Comparison of ENCODE assay signal across 19 cellular contexts in the genomic region with DNA sequence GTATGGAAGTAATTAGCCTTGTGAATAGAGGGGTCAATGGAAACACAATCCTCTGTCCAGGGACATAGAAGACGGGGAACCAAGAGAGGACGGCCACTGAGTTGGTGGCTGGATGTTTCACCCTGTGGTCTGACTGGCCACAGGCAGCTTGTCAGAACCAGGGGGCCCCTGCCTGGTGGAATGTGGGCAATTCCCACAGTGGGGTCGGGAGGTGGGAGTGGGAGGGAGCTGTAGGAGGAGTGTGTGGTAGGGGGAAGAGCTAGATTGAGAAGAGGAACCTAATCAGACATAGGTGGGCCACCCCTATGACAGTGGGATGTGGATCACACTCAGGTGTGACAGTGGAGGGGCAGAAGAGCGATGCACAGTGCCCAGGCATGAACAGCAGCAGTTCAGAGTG. TPM values are rescaled to one million over a fixed set of nuclear protein-coding genes. Genes with fewer than 3 reads are reported as not detected.
DNase-seq lines count a peak whose midpoint lies in the region; ATAC-seq and TF ChIP-seq lines count a peak whose summit lies in the region.
"Had no signal": no experiment of that assay in that cellular context is flagged by ENCODE, and none has a peak within 500 bp of the region (broad histone marks: within the 10 kb centered on the region; RNA-seq: fewer than 3 reads in every experiment).

No MANE protein-coding gene starts in this region.

- H3K4ac ChIP-seq in IMR-90 (ENCODE audit: low read depth, low read length): no peak overlapping the region

- intact Hi-C loops in IMR-90 (cut with micrococcal nuclease) (no loop called here), right cardiac atrium (cut with DNase I) (no loop called here)

- no peaks in the 10 kb centered on the region for H3K9me3 Mint-ChIP-seq in neural crest cell
- no peaks in the 10 kb centered on the region for H3K9me3 Mint-ChIP-seq in activated naive CD8-positive, alpha-beta T cell treated with anti-CD3 and anti-CD28 coated beads, Interleukin-2, amount 50 U/mL, for 24 hours
- H3K9me3 Mint-ChIP-seq: activated T-cell treated with anti-CD3 and anti-CD28 coated beads, Interleukin-2, amount 50 U/mL, for 72 hours had no signal

- no peak for TF ChIP-seq RAD21 in IMR-90 (IDR thresholded peaks at IDR 0.05; ENCODE audit: low read length)

- H3K4me1 ChIP-seq in IMR-90 (ENCODE audit: control insufficient read depth, insufficient read depth, low read length): peaks cover 5% of the 10 kb centered on the region; the same call in 1 of the 2 replicates
- H3K4me1 ChIP-seq in right cardiac atrium (ENCODE audit: control insufficient read depth, insufficient read depth, low read length): peaks cover 11% of the 10 kb centered on the region
- H3K4me1 ChIP-seq: A549 had no signal

- no peak overlapping the region for H3K9ac ChIP-seq in IMR-90 (ENCODE audit: low read depth, low read length)

- H3K4me3 ChIP-seq in IMR-90 (ENCODE audit: insufficient read depth, low read depth, low read length): no peak overlapping the region
- no peak overlapping the region for H3K4me3 ChIP-seq in right cardiac atrium (ENCODE audit: low read length)
- H3K4me3 ChIP-seq: A549, SJCRH30, transverse colon had no signal

- H3K27me3 ChIP-seq in IMR-90 (ENCODE audit: control insufficient read depth, insufficient read depth, low read length): no peaks in the 10 kb centered on the region
- H3K27me3 ChIP-seq in right cardiac atrium (ENCODE audit: control insufficient read depth, insufficient read depth): no peaks in the 10 kb centered on the region
- H3K27me3 ChIP-seq: BE2C, SJCRH30, transverse colon had no signal

- CTCF ChIA-PET in IMR-90 (lab: Yijun Ruan, JAX): no interaction called here

- no peak overlapping the region for H3K14ac ChIP-seq in IMR-90 (replicated peaks; ENCODE audit: low read depth, low read length)

- H3K4me1 Mint-ChIP-seq in neural crest cell: peaks cover 45% of the 10 kb centered on the region
- no peaks in the 10 kb centered on the region for H3K4me1 Mint-ChIP-seq in activated naive CD8-positive, alpha-beta T cell treated with anti-CD3 and anti-CD28 coated beads, Interleukin-2, amount 50 U/mL, for 24 hours
- H3K4me1 Mint-ChIP-seq: activated CD4-positive, alpha-beta T cell treated with anti-CD3 and anti-CD28 coated beads for 36 hours had no signal

- no peak overlapping the region for H2AFZ ChIP-seq in IMR-90 (replicated peaks; ENCODE audit: low read length, poor library complexity)

- no peak overlapping the region for H2BK120ac ChIP-seq in IMR-90 (ENCODE audit: low read depth, low read length)

- H3K27me3 Mint-ChIP-seq in neural crest cell (ENCODE audit: low read depth): no peaks in the 10 kb centered on the region
- no peaks in the 10 kb centered on the region for H3K27me3 Mint-ChIP-seq in activated naive CD8-positive, alpha-beta T cell treated with anti-CD3 and anti-CD28 coated beads, Interleukin-2, amount 50 U/mL, for 24 hours
- H3K27me3 Mint-ChIP-seq: activated CD4-positive, alpha-beta T cell treated with anti-CD3 and anti-CD28 coated beads for 36 hours had no signal

- H3K56ac ChIP-seq in IMR-90 (ENCODE audit: extremely low read depth, insufficient read depth, low read length): no peak overlapping the region

- no TSS peak for BruUV-seq in IMR-90 (replicated peaks; lab: Mats Ljungman, UMichigan)

- no peak for DNase-seq in IMR-90
- DNase-seq in neural crest cell (ENCODE audit: low read depth, low spot score): no peak
- no peak for DNase-seq in HuH-7.5 (ENCODE audit: low spot score)
- DNase-seq in right cardiac atrium: no peak
- DNase-seq in activated naive CD8-positive, alpha-beta T cell treated with anti-CD3 and anti-CD28 coated beads, Interleukin-2, amount 50 U/mL, for 24 hours: no peak
- DNase-seq: activated CD4-positive, alpha-beta T cell treated with anti-CD3 and anti-CD28 coated beads for 36 hours; activated T-cell treated with anti-CD3 and anti-CD28 coated beads, Interleukin-2, amount 50 U/mL, for 72 hours; BE2C; NCI-H1436 treated with DMSO at 0.1 percent for 48 hours; NK-92 treated with Interleukin-12 subunit alpha and Interleukin-12 subunit beta, amount 100 ng/mL, for 24 hours; SJCRH30; stimulated activated CD4-positive, alpha-beta T cell treated with anti-CD3 and anti-CD28 coated beads, Interleukin-4, amount 100 ng/mL, for 4 hours; stimulated activated naive CD8-positive, alpha-beta T cell treated with anti-CD3 and anti-CD28 coated beads, Interleukin-15, Interleukin-2, amounts not matched to agents 100 U/mL and 50 U/mL, for 24 hours; T-helper 1 cell had no signal

- TF ChIP-seq CTCF in 22Rv1 (IDR thresholded peaks at IDR 0.05) (no peak), IMR-90 (conservative IDR thresholded peaks at IDR 0.05; ENCODE audit: low read depth, low read length) (no peak), neural crest cell (conservative IDR thresholded peaks at IDR 0.05) (no peak)

- H2BK5ac ChIP-seq in IMR-90 (ENCODE audit: low read depth, low read length, poor library complexity, severe bottlenecking): no peak overlapping the region

- no peak overlapping the region for H4K5ac ChIP-seq in IMR-90 (ENCODE audit: low read depth, low read length)

- H3K9me3 ChIP-seq in IMR-90 (ENCODE audit: control insufficient read depth, insufficient read depth, low read length) (no peaks in the 10 kb centered on the region), right cardiac atrium (ENCODE audit: control insufficient read depth, low read length) (no peaks in the 10 kb centered on the region)
- H3K9me3 ChIP-seq: A549, BE2C, SJCRH30, transverse colon had no signal

- TF ChIP-seq POLR2A in IMR-90 (IDR thresholded peaks at IDR 0.05; ENCODE audit: low read depth, low read length): no peak

- H3K27ac Mint-ChIP-seq in neural crest cell (ENCODE audit: unreplicated experiment): peak overlapping the region; percentile 78
- no peak overlapping the region for H3K27ac Mint-ChIP-seq in activated naive CD8-positive, alpha-beta T cell treated with anti-CD3 and anti-CD28 coated beads, Interleukin-2, amount 50 U/mL, for 24 hours
- H3K27ac Mint-ChIP-seq: activated CD4-positive, alpha-beta T cell treated with anti-CD3 and anti-CD28 coated beads for 36 hours; activated T-cell treated with anti-CD3 and anti-CD28 coated beads, Interleukin-2, amount 50 U/mL, for 72 hours had no signal

- H3K36me3 Mint-ChIP-seq in neural crest cell (ENCODE audit: low read depth): no peaks in the 10 kb centered on the region
- H3K36me3 Mint-ChIP-seq in activated naive CD8-positive, alpha-beta T cell treated with anti-CD3 and anti-CD28 coated beads, Interleukin-2, amount 50 U/mL, for 24 hours (ENCODE audit: low read depth): peaks cover 2% of the 10 kb centered on the region

- H3K4me2 ChIP-seq in IMR-90 (ENCODE audit: low read depth, low read length): no peak overlapping the region
- H3K4me2 ChIP-seq: A549 had no signal

- H4K8ac ChIP-seq in IMR-90 (ENCODE audit: low read depth in 2 of 2, low read length in 2 of 2): no peak overlapping the region

- H3K36me3 ChIP-seq in IMR-90 (ENCODE audit: control insufficient read depth, insufficient read depth, low read length): peaks cover 31% of the 10 kb centered on the region
- H3K36me3 ChIP-seq: BE2C, transverse colon had no signal

- peaks cover 20% of the 10 kb centered on the region; the same call in 1 of the 2 replicates for H3K9me1 ChIP-seq in IMR-90 (ENCODE audit: insufficient read depth, low read length)

- no peak overlapping the region for H3K23ac ChIP-seq in IMR-90 (ENCODE audit: low read depth, low read length)

- no peak overlapping the region for H2BK15ac ChIP-seq in IMR-90 (ENCODE audit: low read depth, low read length)

- POLR2A ChIA-PET in IMR-90 (lab: Charles Lee; ENCODE audit: unreplicated experiment): no interaction called here

- peaks cover 0 to 8% of the 10 kb centered on the region in 2 experiments; a peak in 2 of 4 replicates for H3K79me1 ChIP-seq in IMR-90 (ENCODE audit: low read depth in 1 of 2, low read length in 2 of 2)

- peak overlapping the region; percentile 66 for H3K27ac ChIP-seq in 22Rv1
- H3K27ac ChIP-seq in IMR-90 (ENCODE audit: insufficient read depth, low read length): no peak overlapping the region
- peak overlapping the region; percentile 97 for H3K27ac ChIP-seq in cingulate gyrus (ENCODE audit: low read depth, low read length)
- H3K27ac ChIP-seq in right cardiac atrium (ENCODE audit: low read length): no peak overlapping the region
- H3K27ac ChIP-seq: A549, transverse colon had no signal

- 90% methylated on average over 2 of the region's 4 CpGs; no CpG with 5 or more reads in 1 of the 2 experiments for WGBS in IMR-90 (ENCODE audit: extremely low coverage in 2 of 2, insufficient read length in 1 of 2), 2 experiments
- WGBS in right cardiac atrium: 87% methylated on average over 4 of the region's 4 CpGs

- in situ Hi-C loops in IMR-90 (cut with MboI; ENCODE audit: low sequenced_read_pairs): no loop called here

- ATAC-seq in IMR-90 (ENCODE audit: low read depth): no peak
- no peak for ATAC-seq in right cardiac atrium
- no peak for ATAC-seq in HG02623 (IDR thresholded peaks at IDR 0.05; ENCODE audit: unreplicated experiment)
- ATAC-seq in activated naive CD8-positive, alpha-beta T cell treated with anti-CD3 and anti-CD28 coated beads, Interleukin-2, amount 50 U/mL, for 24 hours: no peak
- ATAC-seq: activated CD4-positive, alpha-beta T cell treated with anti-CD3 and anti-CD28 coated beads for 36 hours; activated T-cell treated with anti-CD3 and anti-CD28 coated beads, Interleukin-2, amount 50 U/mL, for 72 hours; stimulated activated naive CD8-positive, alpha-beta T cell treated with anti-CD3 and anti-CD28 coated beads, Interleukin-15, Interleukin-2, amounts not matched to agents 100 U/mL and 50 U/mL, for 24 hours had no signal

- H2AK9ac ChIP-seq in IMR-90 (replicated peaks; ENCODE audit: low read depth, low read length, poor library complexity): peak overlapping the region; percentile 8

- dilution Hi-C loops in IMR-90 (cut with HindIII; ENCODE audit: low sequenced_read_pairs, unreplicated experiment): no loop called here

- no peak overlapping the region for H2BK20ac ChIP-seq in IMR-90 (ENCODE audit: low read depth, low read length)

- H3K4me3 Mint-ChIP-seq in neural crest cell: no peak overlapping the region
- H3K4me3 Mint-ChIP-seq in activated naive CD8-positive, alpha-beta T cell treated with anti-CD3 and anti-CD28 coated beads, Interleukin-2, amount 50 U/mL, for 24 hours: no peak overlapping the region
- H3K4me3 Mint-ChIP-seq: activated CD4-positive, alpha-beta T cell treated with anti-CD3 and anti-CD28 coated beads for 36 hours; activated T-cell treated with anti-CD3 and anti-CD28 coated beads, Interleukin-2, amount 50 U/mL, for 72 hours had no signal

- no peak overlapping the region for H4K91ac ChIP-seq in IMR-90 (ENCODE audit: insufficient read depth, low read depth, low read length)

- no peak overlapping the region for H3K18ac ChIP-seq in IMR-90 (ENCODE audit: low read depth, low read length)

- no peak overlapping the region for H2AK5ac ChIP-seq in IMR-90 (ENCODE audit: low read depth, low read length)

- no peaks in the 10 kb centered on the region for H4K20me1 ChIP-seq in IMR-90 (ENCODE audit: insufficient read depth, low read length)

RNA-seq across cellular contexts. Expression of gene TRIM62, which starts 31.3 kb away (rescaled TPM):
- total RNA-seq in IMR-90 (2012; rRNA removed) (2.8 and 3.0 TPM in 2 replicates), neural crest cell (8.6 and 8.8 TPM in 2 replicates), right cardiac atrium (1 to 10 TPM; 2.2 to 4.4 (median 3.2) TPM)
- polyA plus RNA-seq in IMR-90 (2012; rRNA removed) (11.1 and 12.8 TPM in 2 replicates), right cardiac atrium (1.8 TPM)
- polyA plus RNA-seq in IMR-90 (2012; cell fraction: cytosol; rRNA removed): 4.8 and 18.3 TPM in 2 replicates
- polyA plus RNA-seq in IMR-90 (2012; cell fraction: nucleus; rRNA removed; ENCODE audit: low replicate concordance): 25.0 and 36.8 TPM in 2 replicates

Comparison
In these comparisons a context has a peak if more than half of its experiments do, and no peak if none do; other contexts are left out.
1. H3K27ac ChIP-seq: peak in 22Rv1 (single experiment) and cingulate gyrus (single experiment); none in IMR-90 (single experiment) and right cardiac atrium (single experiment).